ENCODE assay signal across 22 cellular contexts in genomic region chr3:173939319-173939718, GRCh38.
"Had no signal": no experiment of that assay in that cellular context is flagged by ENCODE, and none has a peak within 500 bp of the region (broad histone marks: within the 10 kb centered on the region; RNA-seq: fewer than 3 reads in every experiment).

No MANE protein-coding gene starts in this region.

- DNase-seq: activated B cell treated with CpG ODN at 0.5 μM for 24 hours; activated CD4-positive, alpha-beta T cell treated with anti-CD3 and anti-CD28 coated beads for 48 hours; activated CD8-positive, alpha-beta memory T cell treated with anti-CD3 and anti-CD28 coated beads, Interleukin-2, amount 50 U/mL, for 4 hours; activated CD8-positive, alpha-beta T cell treated with anti-CD3 and anti-CD28 coated beads, Interleukin-2, amount 10 ng/mL, durations not matched to agents 7 days and 5 days; activated naive CD8-positive, alpha-beta T cell treated with anti-CD3 and anti-CD28 coated beads for 36 hours; activated T-cell treated with anti-CD3 and anti-CD28 coated beads, Interleukin-2, amount 50 U/mL, for 72 hours; amygdala; body of pancreas; effector CD8-positive, alpha-beta T cell; gastrocnemius medialis; heart right ventricle; left cardiac atrium; lower lobe of right lung; naive B cell; stimulated activated CD4-positive, alpha-beta T cell treated with anti-CD3 and anti-CD28 coated beads, Interleukin-4, amount 100 ng/mL, for 1 hour; stimulated activated naive B cell treated with anti-CD40 and anti-IgM and Interleukin-4, amounts not matched to agents 10 μg/mL and 1 μg/mL and 100 μg/mL, for 72 hours; tibial artery had no signal

- H3K4me1 ChIP-seq: body of pancreas, gastrocnemius medialis, heart right ventricle, lower lobe of right lung, parathyroid adenoma had no signal

- H3K9ac ChIP-seq: parathyroid adenoma had no signal

- H3K36me3 Mint-ChIP-seq: activated naive CD8-positive, alpha-beta T cell treated with anti-CD3 and anti-CD28 coated beads for 36 hours; naive B cell; stimulated activated naive B cell treated with anti-CD40 and anti-IgM and Interleukin-4, amounts not matched to agents 10 μg/mL and 1 μg/mL and 100 μg/mL, for 72 hours had no signal

- H3K36me3 ChIP-seq: gastrocnemius medialis, heart right ventricle, lower lobe of right lung, tibial artery had no signal

- FAIRE-seq: TTC549, urothelium cell line had no signal

- H3K9me3 ChIP-seq: body of pancreas, gastrocnemius medialis, heart right ventricle, lower lobe of right lung, tibial artery had no signal

- ATAC-seq: activated CD8-positive, alpha-beta T cell treated with anti-CD3 and anti-CD28 coated beads, Interleukin-2, amount 10 ng/mL, durations not matched to agents 7 days and 5 days; activated T-cell treated with anti-CD3 and anti-CD28 coated beads, Interleukin-2, amount 50 U/mL, for 72 hours; body of pancreas; gastrocnemius medialis; heart right ventricle; left cardiac atrium; lower lobe of right lung; stimulated activated naive B cell treated with anti-CD40 and anti-IgM and Interleukin-4, amounts not matched to agents 10 μg/mL and 1 μg/mL and 100 μg/mL, for 72 hours had no signal

- H3K79me2 ChIP-seq: parathyroid adenoma had no signal

- H3K9me3 Mint-ChIP-seq: activated naive CD8-positive, alpha-beta T cell treated with anti-CD3 and anti-CD28 coated beads for 36 hours; activated T-cell treated with anti-CD3 and anti-CD28 coated beads, Interleukin-2, amount 50 U/mL, for 72 hours had no signal

- H3K4me3 Mint-ChIP-seq: activated B cell treated with CpG ODN at 0.5 μM for 24 hours; activated CD8-positive, alpha-beta T cell treated with anti-CD3 and anti-CD28 coated beads, Interleukin-2, amount 10 ng/mL, durations not matched to agents 7 days and 5 days; activated naive CD8-positive, alpha-beta T cell treated with anti-CD3 and anti-CD28 coated beads for 36 hours; activated T-cell treated with anti-CD3 and anti-CD28 coated beads, Interleukin-2, amount 50 U/mL, for 72 hours; central memory CD8-positive, alpha-beta T cell; naive B cell; stimulated activated naive B cell treated with anti-CD40 and anti-IgM and Interleukin-4, amounts not matched to agents 10 μg/mL and 1 μg/mL and 100 μg/mL, for 72 hours had no signal

- H3K27me3 Mint-ChIP-seq: activated B cell treated with CpG ODN at 0.5 μM for 24 hours; activated naive CD8-positive, alpha-beta T cell treated with anti-CD3 and anti-CD28 coated beads for 36 hours; central memory CD8-positive, alpha-beta T cell; naive B cell; stimulated activated naive B cell treated with anti-CD40 and anti-IgM and Interleukin-4, amounts not matched to agents 10 μg/mL and 1 μg/mL and 100 μg/mL, for 72 hours had no signal

- H3K27me3 ChIP-seq: body of pancreas, gastrocnemius medialis, heart right ventricle, tibial artery had no signal

- H3K27ac ChIP-seq: body of pancreas, coronary artery, gastrocnemius medialis, heart right ventricle, lower lobe of right lung, parathyroid adenoma, tibial artery had no signal

- H2AFZ ChIP-seq: parathyroid adenoma had no signal

- H3K4me3 ChIP-seq: body of pancreas, coronary artery, gastrocnemius medialis, heart right ventricle, lower lobe of right lung, tibial artery had no signal

- H3K4me1 Mint-ChIP-seq: activated B cell treated with CpG ODN at 0.5 μM for 24 hours; activated naive CD8-positive, alpha-beta T cell treated with anti-CD3 and anti-CD28 coated beads for 36 hours; central memory CD8-positive, alpha-beta T cell; naive B cell; stimulated activated naive B cell treated with anti-CD40 and anti-IgM and Interleukin-4, amounts not matched to agents 10 μg/mL and 1 μg/mL and 100 μg/mL, for 72 hours had no signal

- H3K27ac Mint-ChIP-seq: activated B cell treated with CpG ODN at 0.5 μM for 24 hours; activated CD8-positive, alpha-beta T cell treated with anti-CD3 and anti-CD28 coated beads, Interleukin-2, amount 10 ng/mL, durations not matched to agents 7 days and 5 days; activated naive CD8-positive, alpha-beta T cell treated with anti-CD3 and anti-CD28 coated beads for 36 hours; activated T-cell treated with anti-CD3 and anti-CD28 coated beads, Interleukin-2, amount 50 U/mL, for 72 hours; naive B cell; stimulated activated naive B cell treated with anti-CD40 and anti-IgM and Interleukin-4, amounts not matched to agents 10 μg/mL and 1 μg/mL and 100 μg/mL, for 72 hours had no signal
